20 cellular contexts compared by ENCODE assay signal in the genomic region with DNA sequence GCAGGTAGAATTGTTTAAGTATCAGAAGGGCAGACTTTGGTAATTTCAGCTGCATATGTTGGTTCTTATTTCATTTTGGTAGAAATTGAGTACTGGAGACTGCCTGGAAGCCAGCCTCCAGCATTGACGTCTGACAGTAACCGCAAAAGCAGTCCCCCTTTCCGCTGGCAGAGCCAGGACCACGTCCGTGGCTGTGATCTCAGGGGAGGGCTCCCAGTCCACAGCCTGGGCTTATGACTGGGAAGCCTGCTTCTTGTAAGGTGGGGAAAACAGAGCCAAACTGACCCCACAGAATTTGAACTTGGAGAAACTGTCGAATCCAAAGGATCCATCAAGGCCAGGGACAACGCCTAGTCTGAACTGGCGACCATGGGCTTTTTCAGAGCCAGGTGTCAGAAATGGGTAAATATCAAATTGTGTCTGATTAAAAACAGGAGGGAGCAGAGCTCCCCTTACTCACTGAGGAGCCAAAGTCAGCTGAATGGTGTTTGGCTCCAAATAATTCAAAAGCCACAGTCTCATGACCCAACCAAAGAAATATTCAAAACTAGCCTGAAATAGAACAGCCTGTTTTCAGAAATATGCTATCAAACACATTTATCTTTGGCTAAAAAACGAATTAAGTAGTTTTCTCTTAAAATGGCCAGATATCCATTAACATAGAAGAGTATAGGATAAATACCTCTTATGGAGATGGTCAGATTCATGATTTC.
DNase-seq lines count a peak whose midpoint lies in the region; ATAC-seq and TF ChIP-seq lines count a peak whose summit lies in the region.
"Had no signal": no experiment of that assay in that cellular context is flagged by ENCODE, and none has a peak within 500 bp of the region (broad histone marks: within the 10 kb centered on the region; RNA-seq: fewer than 3 reads in every experiment).

No MANE protein-coding gene starts in this region.

- no peak overlapping the region for H2BK5ac ChIP-seq in mesenchymal stem cell (ENCODE audit: low read depth, low read length, poor library complexity, severe bottlenecking)

- H2AK5ac ChIP-seq in mesenchymal stem cell (ENCODE audit: low read length, severe bottlenecking), result no peak overlapping the region

- H3K4me1 ChIP-seq in fibroblast of lung (ENCODE audit: control insufficient read depth, extremely low read depth, insufficient read depth, low read length) (peaks cover 2% of the 10 kb centered on the region), mesenchymal stem cell (ENCODE audit: control insufficient read depth, insufficient read depth, low read depth, low read length) (peaks cover 7% of the 10 kb centered on the region), thoracic aorta (ENCODE audit: control insufficient read depth in 1 of 2, low read depth in 2 of 2) (peaks cover 34 to 72% of the 10 kb centered on the region in 2 donors), sigmoid colon (peaks cover 0 to 24% (median 14%) of the 10 kb centered on the region in 4 donors), hepatocyte (ENCODE audit: insufficient read depth) (no peaks in the 10 kb centered on the region)
- H3K4me1 ChIP-seq: upper lobe of left lung had no signal

- intact Hi-C loops in sigmoid colon (cut with DNase I), result no loop called here

- H3K4ac ChIP-seq in mesenchymal stem cell (ENCODE audit: low read depth in 1 of 2, low read length in 2 of 2), result no peak overlapping the region

- H3K79me2 ChIP-seq in fibroblast of lung (ENCODE audit: control insufficient read depth, insufficient read depth, low read length) (no peaks in the 10 kb centered on the region), hepatocyte (no peaks in the 10 kb centered on the region)

- H2AFZ ChIP-seq in fibroblast of lung (ENCODE audit: low read length) (no peak overlapping the region), mesenchymal stem cell (ENCODE audit: low read depth, low read length) (no peak overlapping the region), hepatocyte (no peak overlapping the region)

- H3K18ac ChIP-seq in mesenchymal stem cell (ENCODE audit: low read depth in 1 of 2, low read length in 2 of 2), result no peak overlapping the region

- H3K27ac ChIP-seq in fibroblast of lung (ENCODE audit: insufficient read depth, low read length), result no peak overlapping the region
- no peak overlapping the region for H3K27ac ChIP-seq in mesenchymal stem cell (ENCODE audit: low read length, poor library complexity, severe bottlenecking)
- H3K27ac ChIP-seq in thoracic aorta, result peak overlapping the region; percentile 74 to 87
- peak overlapping the region in 2 of 4 donors; percentile 21 to 52 for H3K27ac ChIP-seq in sigmoid colon
- no peak overlapping the region for H3K27ac ChIP-seq in hepatocyte
- H3K27ac ChIP-seq: upper lobe of left lung had no signal

- peak; percentile 58 for ATAC-seq in thoracic aorta (ENCODE audit: insufficient number of reproducible peaks, low FRiP score, low read depth)
- ATAC-seq: K562; natural killer cell treated with Interleukin-12 subunit alpha and Interleukin-12 subunit beta and Interleukin-15 and Interleukin-18, amount 100 ng/mL, for 72 hours had no signal

- H4K8ac ChIP-seq in mesenchymal stem cell (ENCODE audit: low read length), result no peak overlapping the region

- DNase-seq in MG63 (peak; percentile 44), fibroblast of lung (ENCODE audit: low read depth in 2 of 2) (peak; percentile 4 to 71), mesenchymal stem cell (no peak), thoracic aorta (ENCODE audit: low spot score) (no peak), A172 (ENCODE audit: low spot score) (no peak), sigmoid colon (no peak), NCI-H510A (lab: John Stamatoyannopoulos, UW) (no peak), hepatocyte (ENCODE audit: low spot score) (no peak)
- DNase-seq: activated CD4-positive, alpha-beta T cell treated with anti-CD3 and anti-CD28 coated beads, Interleukin-2, amount 50 U/mL, for 48 hours; activated naive CD4-positive, alpha-beta T cell treated with anti-CD3 and anti-CD28 coated beads, Interleukin-2, amount 10 ng/mL, durations not matched to agents 7 days and 5 days; activated T-cell treated with anti-CD3 and anti-CD28 coated beads, Interleukin-2, amount 50 U/mL, for 1 hour; Calu3; cortex of kidney; head of caudate nucleus; NCI-H187 treated with DMSO at 0.1 percent for 48 hours; NCI-H446; NK-92 treated with Interleukin-12 subunit alpha and Interleukin-12 subunit beta, amount 100 ng/mL, for 24 hours; upper lobe of left lung had no signal

- no peaks in the 10 kb centered on the region for H4K20me1 ChIP-seq in fibroblast of lung (ENCODE audit: control insufficient read depth, extremely low read depth, insufficient read depth, low read length)
- no peaks in the 10 kb centered on the region for H4K20me1 ChIP-seq in hepatocyte (ENCODE audit: insufficient read depth, poor library complexity, severe bottlenecking)

- 79% methylated on average over 8 of the region's 9 CpGs for WGBS in mesenchymal stem cell
- 85 to 91% methylated on average over 9 of the region's 9 CpGs for WGBS in sigmoid colon, 2 donors
- WGBS in hepatocyte (ENCODE audit: low lambda C conversion rate, missing lambda C conversion rate), result 90% methylated on average over 9 of the region's 9 CpGs

- peaks cover 1% of the 10 kb centered on the region for H3K79me1 ChIP-seq in mesenchymal stem cell (replicated peaks; ENCODE audit: low read length, poor library complexity, severe bottlenecking)

- no peak overlapping the region for H2BK12ac ChIP-seq in mesenchymal stem cell (ENCODE audit: low read length in 2 of 2)

- no peak overlapping the region for H2BK120ac ChIP-seq in mesenchymal stem cell (ENCODE audit: low read depth, low read length)

- H3K27me3 ChIP-seq in MG63, result no peaks in the 10 kb centered on the region
- H3K27me3 ChIP-seq in fibroblast of lung (ENCODE audit: control insufficient read depth, insufficient read depth, low read length), result no peaks in the 10 kb centered on the region
- H3K27me3 ChIP-seq in mesenchymal stem cell (ENCODE audit: control insufficient read depth in 1 of 2, insufficient read depth in 1 of 2, low read length in 2 of 2), result no peaks in the 10 kb centered on the region
- no peaks in the 10 kb centered on the region for H3K27me3 ChIP-seq in thoracic aorta (replicated peaks; ENCODE audit: insufficient read depth)
- H3K27me3 ChIP-seq in sigmoid colon, result no peaks in the 10 kb centered on the region
- H3K27me3 ChIP-seq in hepatocyte, result no peaks in the 10 kb centered on the region
- H3K27me3 ChIP-seq: upper lobe of left lung had no signal

- H3K23ac ChIP-seq in mesenchymal stem cell (ENCODE audit: low read length in 2 of 2), result no peak overlapping the region

- H4K91ac ChIP-seq in mesenchymal stem cell (ENCODE audit: low read length), result no peak overlapping the region

- no peak for TF ChIP-seq POLR2A in sigmoid colon (IDR thresholded peaks at IDR 0.05)

- H3K9ac ChIP-seq in fibroblast of lung (ENCODE audit: insufficient read depth, low read length) (no peak overlapping the region), mesenchymal stem cell (ENCODE audit: low read length) (peak overlapping the region; percentile 48)

- no peak for TF ChIP-seq EP300 in sigmoid colon (IDR thresholded peaks at IDR 0.05)

- no peak for TF ChIP-seq CTCF in fibroblast of lung (conservative IDR thresholded peaks at IDR 0.05 in 1 of 2, IDR thresholded peaks at IDR 0.05 in 1 of 2; ENCODE audit: low read depth in 1 of 2, low read length in 2 of 2)
- no peak for TF ChIP-seq CTCF in thoracic aorta (IDR thresholded peaks at IDR 0.05)
- no peak for TF ChIP-seq CTCF in sigmoid colon (IDR thresholded peaks at IDR 0.05)
- no peak for TF ChIP-seq CTCF in hepatocyte (IDR thresholded peaks at IDR 0.05; ENCODE audit: poor library complexity)

- H3K4me2 ChIP-seq in fibroblast of lung (ENCODE audit: extremely low read depth, insufficient read depth, low read length) (no peak overlapping the region), mesenchymal stem cell (ENCODE audit: low read length, poor library complexity, severe bottlenecking) (no peak overlapping the region), hepatocyte (no peak overlapping the region)

- H3K14ac ChIP-seq in mesenchymal stem cell (ENCODE audit: low read length in 2 of 2), result no peak overlapping the region

- H3K36me3 ChIP-seq in MG63 (no peaks in the 10 kb centered on the region), fibroblast of lung (ENCODE audit: control insufficient read depth, insufficient read depth, low read length) (no peaks in the 10 kb centered on the region), mesenchymal stem cell (ENCODE audit: control insufficient read depth in 1 of 2, insufficient read depth in 2 of 2, low read depth in 1 of 2, low read length in 2 of 2) (no peaks in the 10 kb centered on the region), thoracic aorta (no peaks in the 10 kb centered on the region), sigmoid colon (no peaks in the 10 kb centered on the region), hepatocyte (replicated peaks; ENCODE audit: insufficient read depth, low read depth) (no peaks in the 10 kb centered on the region)
- H3K36me3 ChIP-seq: upper lobe of left lung had no signal

- H2BK15ac ChIP-seq in mesenchymal stem cell (ENCODE audit: low read depth, poor library complexity, severe bottlenecking), result no peak overlapping the region

- H3K4me3 ChIP-seq in MG63 (no peak overlapping the region), fibroblast of lung (replicated peaks in 1 of 4; ENCODE audit: control extremely low read depth in 1 of 4, insufficient read depth in 1 of 4, low read depth in 3 of 4, low read length in 4 of 4) (no peak overlapping the region), mesenchymal stem cell (ENCODE audit: insufficient read depth in 1 of 2, low read depth in 1 of 2, low read length in 2 of 2) (peak overlapping the region in 1 of 2 experiments; percentile 25), thoracic aorta (peak overlapping the region; percentile 41), sigmoid colon (no peak overlapping the region), hepatocyte (no peak overlapping the region)
- H3K4me3 ChIP-seq: K562, upper lobe of left lung had no signal

- no peaks in the 10 kb centered on the region for H3K9me3 ChIP-seq in MG63
- H3K9me3 ChIP-seq in fibroblast of lung (ENCODE audit: control insufficient read depth, insufficient read depth, low read depth, low read length), result no peaks in the 10 kb centered on the region
- H3K9me3 ChIP-seq in mesenchymal stem cell (ENCODE audit: control insufficient read depth, low read length), result no peaks in the 10 kb centered on the region
- no peaks in the 10 kb centered on the region for H3K9me3 ChIP-seq in thoracic aorta
- H3K9me3 ChIP-seq in sigmoid colon, result no peaks in the 10 kb centered on the region
- H3K9me3 ChIP-seq in hepatocyte (ENCODE audit: low read depth), result no peaks in the 10 kb centered on the region
- H3K9me3 ChIP-seq: upper lobe of left lung had no signal

- H3K9me2 ChIP-seq in hepatocyte (replicated peaks; ENCODE audit: insufficient read depth), result no peaks in the 10 kb centered on the region

Comparison
In these comparisons a context has a peak if more than half of its experiments do, and no peak if none do; other contexts are left out.
1. DNase-seq: peak in MG63 (single experiment) and fibroblast of lung (2 of 2); none in mesenchymal stem cell (single experiment), thoracic aorta (single experiment), A172 (single experiment), sigmoid colon (single experiment), NCI-H510A (single experiment) and hepatocyte (single experiment).
2. H3K27ac ChIP-seq: peak in thoracic aorta (2 of 2); none in fibroblast of lung (single experiment), mesenchymal stem cell (single experiment) and hepatocyte (single experiment).